Comparison of ENCODE assay signal across 12 cellular contexts in the genomic region with DNA sequence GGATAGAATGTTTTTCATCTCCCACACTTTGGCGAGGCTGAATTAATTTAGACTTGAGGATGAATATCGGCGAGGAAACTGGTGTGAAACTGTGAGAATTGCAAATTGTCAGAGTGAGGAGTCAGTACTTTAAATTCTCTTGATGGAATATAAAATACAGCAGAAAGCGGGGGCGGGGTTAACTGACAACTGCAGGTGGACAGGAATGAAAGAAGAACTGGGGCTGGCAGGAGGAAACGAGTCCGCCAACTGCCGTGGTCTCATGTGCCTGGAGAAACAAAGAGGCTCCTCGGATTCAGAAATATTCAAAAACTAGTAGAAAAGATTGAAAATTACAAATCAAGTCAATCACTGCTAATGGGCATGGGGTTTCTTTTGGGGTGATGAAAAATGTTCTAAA. TPM values are rescaled to one million over a fixed set of nuclear protein-coding genes. Genes with fewer than 3 reads are reported as not detected.
A peak's percentile ranks its signal among the peaks of the same experiment; 100 is the strongest.
DNase-seq lines count a peak whose midpoint lies in the region; ATAC-seq and TF ChIP-seq lines count a peak whose summit lies in the region.
"Had no signal": no experiment of that assay in that cellular context is flagged by ENCODE, and none has a peak within 500 bp of the region (broad histone marks: within the 10 kb centered on the region; RNA-seq: fewer than 3 reads in every experiment).

No MANE protein-coding gene starts in this region.

- H3K9me3 ChIP-seq in OCI-LY7 (ENCODE audit: low read length) = peaks cover 2% of the 10 kb centered on the region; the same call in 1 of the 2 replicates
- no peaks in the 10 kb centered on the region for H3K9me3 ChIP-seq in naive thymus-derived CD4-positive, alpha-beta T cell (ENCODE audit: control insufficient read depth in 2 of 3, low read length in 3 of 3)

- H3K9me3 Mint-ChIP-seq in stimulated activated naive B cell treated with anti-CD40 and anti-IgM and Interleukin-4, amounts not matched to agents 10 μg/mL and 1 μg/mL and 100 μg/mL, for 72 hours = peaks cover 0 to 2% of the 10 kb centered on the region in 2 donors
- H3K9me3 Mint-ChIP-seq in naive thymus-derived CD4-positive, alpha-beta T cell = no peaks in the 10 kb centered on the region
- H3K9me3 Mint-ChIP-seq: mesothelial cell of epicardium had no signal

- no peaks in the 10 kb centered on the region for H4K20me1 ChIP-seq in OCI-LY7 (ENCODE audit: insufficient read depth, low read length)

- H2AFZ ChIP-seq in OCI-LY7 (ENCODE audit: low read length) = peak overlapping the region; percentile 74

- peak overlapping the region; percentile 51 to 63 for H3K4me3 Mint-ChIP-seq in stimulated activated naive B cell treated with anti-CD40 and anti-IgM and Interleukin-4, amounts not matched to agents 10 μg/mL and 1 μg/mL and 100 μg/mL, for 72 hours
- no peak overlapping the region for H3K4me3 Mint-ChIP-seq in naive thymus-derived CD4-positive, alpha-beta T cell
- H3K4me3 Mint-ChIP-seq: CD4-positive, alpha-beta memory T cell; mesothelial cell of epicardium had no signal

- no peaks in the 10 kb centered on the region for H3K36me3 Mint-ChIP-seq in stimulated activated naive B cell treated with anti-CD40 and anti-IgM and Interleukin-4, amounts not matched to agents 10 μg/mL and 1 μg/mL and 100 μg/mL, for 72 hours
- H3K36me3 Mint-ChIP-seq in naive thymus-derived CD4-positive, alpha-beta T cell = no peaks in the 10 kb centered on the region
- H3K36me3 Mint-ChIP-seq: CD4-positive, alpha-beta memory T cell; mesothelial cell of epicardium had no signal

- no peaks in the 10 kb centered on the region for H3K36me3 ChIP-seq in OCI-LY7 (ENCODE audit: insufficient read depth, low read length)
- H3K36me3 ChIP-seq in naive thymus-derived CD4-positive, alpha-beta T cell (ENCODE audit: control insufficient read depth in 2 of 3, insufficient read depth in 3 of 3, low read length in 3 of 3) = no peaks in the 10 kb centered on the region

- peaks cover 5 to 18% of the 10 kb centered on the region in 2 donors for H3K4me1 Mint-ChIP-seq in stimulated activated naive B cell treated with anti-CD40 and anti-IgM and Interleukin-4, amounts not matched to agents 10 μg/mL and 1 μg/mL and 100 μg/mL, for 72 hours
- peaks cover 0 to 4% (median 0%) of the 10 kb centered on the region in 7 donors for H3K4me1 Mint-ChIP-seq in naive thymus-derived CD4-positive, alpha-beta T cell

- TF ChIP-seq CTCF in OCI-LY7 (conservative IDR thresholded peaks at IDR 0.05; ENCODE audit: low read length) = no peak

- CTCF ChIA-PET in OCI-LY7 (lab: Charles Lee; ENCODE audit: unreplicated experiment) = no interaction called here
- CTCF ChIA-PET in naive thymus-derived CD4-positive, alpha-beta T cell (lab: Charles Lee) = no interaction called here

- ATAC-seq in GM19395 (IDR thresholded peaks at IDR 0.05; ENCODE audit: unreplicated experiment) (peak; percentile 63), HG03103 (IDR thresholded peaks at IDR 0.05; ENCODE audit: low read depth, unreplicated experiment) (peak; percentile 55)
- peak; percentile 48 to 52 for ATAC-seq in stimulated activated naive B cell treated with anti-CD40 and anti-IgM and Interleukin-4, amounts not matched to agents 10 μg/mL and 1 μg/mL and 100 μg/mL, for 72 hours (replicated peaks)
- no peak for ATAC-seq in naive thymus-derived CD4-positive, alpha-beta T cell

- intact Hi-C loops in OCI-LY7 (cut with micrococcal nuclease; ENCODE audit: unreplicated experiment) = no loop called here
- intact Hi-C loops in naive thymus-derived CD4-positive, alpha-beta T cell (cut with micrococcal nuclease) = no loop called here

- no TSS peak for BruUV-seq in OCI-LY7 (replicated peaks; lab: Mats Ljungman, UMichigan)

- H3K27ac ChIP-seq in OCI-LY7 (ENCODE audit: low read depth, low read length, poor library complexity, severe bottlenecking) = peak overlapping the region; percentile 81
- no peak overlapping the region for H3K27ac ChIP-seq in naive thymus-derived CD4-positive, alpha-beta T cell (ENCODE audit: low read depth, low read length)

- no peaks in the 10 kb centered on the region for H3K27me3 ChIP-seq in naive thymus-derived CD4-positive, alpha-beta T cell (ENCODE audit: control insufficient read depth in 2 of 2, insufficient read depth in 2 of 2, low read length in 2 of 2)

- H3K9me2 ChIP-seq in OCI-LY7 (ENCODE audit: insufficient read depth, low read length) = no peaks in the 10 kb centered on the region

- POLR2A ChIA-PET in OCI-LY7 (lab: Charles Lee) = interaction anchor here (0.6 to 1.0 kb wide), 3 partner anchors 9 to 226 kb away, joined by 3 to 4 read pairs (median 3); no protein-coding TSS in a partner anchor
- POLR2A ChIA-PET in naive thymus-derived CD4-positive, alpha-beta T cell (lab: Charles Lee) = no interaction called here

- DNase-seq in OCI-LY7 (ENCODE audit: low spot score) = peak; percentile 82
- no peak for DNase-seq in stimulated activated naive B cell treated with anti-CD40 and anti-IgM and Interleukin-4, amounts not matched to agents 10 μg/mL and 1 μg/mL and 100 μg/mL, for 72 hours
- DNase-seq in naive thymus-derived CD4-positive, alpha-beta T cell = no peak
- no peak for DNase-seq in NCI-H1105 (lab: John Stamatoyannopoulos, UW)
- no peak for DNase-seq in 8988T
- DNase-seq: activated T-cell treated with anti-CD3 and anti-CD28 coated beads, Interleukin-2, amount 50 U/mL, for 48 hours; CD4-positive, alpha-beta memory T cell; NCI-H446 treated with DMSO at 0.1 percent for 48 hours had no signal

- peaks cover 32% of the 10 kb centered on the region for H3K4me1 ChIP-seq in OCI-LY7 (ENCODE audit: insufficient read depth, low read length, poor library complexity, severe bottlenecking)
- H3K4me1 ChIP-seq in naive thymus-derived CD4-positive, alpha-beta T cell (ENCODE audit: control insufficient read depth in 2 of 2, insufficient read depth in 2 of 2, low read length in 2 of 2) = no peaks in the 10 kb centered on the region

- H3K79me2 ChIP-seq in OCI-LY7 (ENCODE audit: insufficient read depth, low read depth, low read length) = no peaks in the 10 kb centered on the region

- H3K4me2 ChIP-seq in OCI-LY7 (ENCODE audit: low read length) = peak overlapping the region; percentile 45

- no peak overlapping the region for H3K27ac Mint-ChIP-seq in stimulated activated naive B cell treated with anti-CD40 and anti-IgM and Interleukin-4, amounts not matched to agents 10 μg/mL and 1 μg/mL and 100 μg/mL, for 72 hours
- no peak overlapping the region for H3K27ac Mint-ChIP-seq in naive thymus-derived CD4-positive, alpha-beta T cell
- H3K27ac Mint-ChIP-seq: mesothelial cell of epicardium had no signal

- no peaks in the 10 kb centered on the region for H3K27me3 Mint-ChIP-seq in stimulated activated naive B cell treated with anti-CD40 and anti-IgM and Interleukin-4, amounts not matched to agents 10 μg/mL and 1 μg/mL and 100 μg/mL, for 72 hours
- H3K27me3 Mint-ChIP-seq in naive thymus-derived CD4-positive, alpha-beta T cell = peaks cover 11 to 41% (median 30%) of the 10 kb centered on the region in 5 donors

- peak overlapping the region; percentile 10 for H3K4me3 ChIP-seq in OCI-LY7 (ENCODE audit: low read depth, low read length, poor library complexity, severe bottlenecking)
- H3K4me3 ChIP-seq in naive thymus-derived CD4-positive, alpha-beta T cell (ENCODE audit: low read length) = no peak overlapping the region

RNA-seq across cellular contexts. Expression of a gene that starts 44.3 kb away (rescaled TPM):
- total RNA-seq in OCI-LY7 (2014; rRNA removed; shearing (Covaris generic)) = not detected in 2 replicates
- not detected in 2 replicates for total RNA-seq in OCI-LY7 (2022)
- total RNA-seq in naive thymus-derived CD4-positive, alpha-beta T cell = not detected
- not detected for polyA plus RNA-seq in naive thymus-derived CD4-positive, alpha-beta T cell
- total RNA-seq: CD4-positive, alpha-beta memory T cell; mesothelial cell of epicardium; renal cortical epithelial cell had no signal
- polyA plus RNA-seq: CD4-positive, alpha-beta memory T cell had no signal

RNA-seq across cellular contexts. Expression of a gene that starts 59.8 kb away (rescaled TPM):
- total RNA-seq in OCI-LY7 (2014; rRNA removed; shearing (Covaris generic)) = 23.4 and 24.9 TPM in 2 replicates
- 44.5 and 46.7 TPM in 2 replicates for total RNA-seq in OCI-LY7 (2022)
- total RNA-seq in naive thymus-derived CD4-positive, alpha-beta T cell = 10 to 100 TPM; 10.5 to 23.3 (median 13.8) TPM
- polyA plus RNA-seq in naive thymus-derived CD4-positive, alpha-beta T cell = 10 to 100 TPM; 27.6 to 31.8 TPM

Comparison
In these comparisons a context has a peak if more than half of its experiments do, and no peak if none do; other contexts are left out.
1. H3K4me3 Mint-ChIP-seq: peak in stimulated activated naive B cell treated with anti-CD40 and anti-IgM and Interleukin-4, amounts not matched to agents 10 μg/mL and 1 μg/mL and 100 μg/mL, for 72 hours (2 of 2); none in naive thymus-derived CD4-positive, alpha-beta T cell (0 of 10).